Comparison of ENCODE assay signal across 18 cellular contexts in genomic region chr13:112962396-112962795, GRCh38. TPM values are rescaled to one million over a fixed set of nuclear protein-coding genes. Genes with fewer than 3 reads are reported as not detected.
"Had no signal": no experiment of that assay in that cellular context is flagged by ENCODE, and none has a peak within 500 bp of the region (broad histone marks: within the 10 kb centered on the region; RNA-seq: fewer than 3 reads in every experiment).

No MANE protein-coding gene starts in this region.

- H3K27ac ChIP-seq: foreskin keratinocyte, neural progenitor cell, parathyroid adenoma, psoas muscle, testis, tibial nerve had no signal

- H3K27me3 ChIP-seq: testis had no signal

- H3K4me1 ChIP-seq: foreskin keratinocyte, parathyroid adenoma, psoas muscle had no signal

- DNase-seq: dermis blood vessel endothelial cell; foreskin keratinocyte; hippocampal formation; mesenchymal stem cell; midbrain; occipital lobe; retina; stimulated activated CD4-positive, alpha-beta T cell treated with anti-CD3 and anti-CD28 coated beads, Interleukin-15, amount 100 ng/mL, for 24 hours; stimulated activated CD4-positive, alpha-beta T cell treated with anti-CD3 and anti-CD28 coated beads, Interleukin-1b, Interleukin-23, amount 100 ng/mL, for 48 hours; stimulated activated CD4-positive, alpha-beta T cell treated with anti-CD3 and anti-CD28 coated beads, Interleukin-4, amount 100 ng/mL, for 24 hours; testis had no signal

- ATAC-seq: foreskin keratinocyte; natural killer cell treated with Interleukin-12 subunit alpha and Interleukin-12 subunit beta and Interleukin-15 and Interleukin-18, amount 100 ng/mL, for 72 hours; psoas muscle; stimulated activated memory B cell treated with anti-CD40 and anti-IgM and Interleukin-4, amounts not matched to agents 10 μg/mL and 1 μg/mL and 100 μg/mL, for 72 hours had no signal

- H3K9me3 ChIP-seq: psoas muscle, testis, tibial nerve had no signal

- H3K4me3 ChIP-seq: lung, neural progenitor cell, psoas muscle, testis, tibial nerve had no signal

- H3K9ac ChIP-seq: neural progenitor cell, parathyroid adenoma had no signal

- H3K36me3 ChIP-seq: neural progenitor cell, tibial nerve had no signal

RNA-seq across cellular contexts. Expression of gene MCF2L, which starts 6.6 kb away (rescaled TPM):
- total RNA-seq: foreskin keratinocyte had no signal
